Comparison of ENCODE assay signal across 8 cellular contexts in genomic region chr19:4967738-4968461, GRCh38. TPM values are rescaled to one million over a fixed set of nuclear protein-coding genes. Genes with fewer than 3 reads are reported as not detected.
DNase-seq lines count a peak whose midpoint lies in the region; ATAC-seq and TF ChIP-seq lines count a peak whose summit lies in the region.

No MANE protein-coding gene starts in this region.

- H3K4me3 ChIP-seq in SK-N-SH (ENCODE audit: low read depth in 2 of 2, low read length in 1 of 2) (peak overlapping the region; percentile 28 to 46), SJCRH30 (peak overlapping the region; percentile 17), fibroblast of villous mesenchyme (ENCODE audit: low read depth, low read length) (peak overlapping the region; percentile 55), stomach (peak overlapping the region; percentile 18 to 41 (median 26))

- WGBS in SK-N-SH (ENCODE audit: low lambda C conversion rate) = 83% methylated on average over 14 of the region's 16 CpGs
- 67 to 74% (median 68%) methylated on average over 16 of the region's 16 CpGs for WGBS in stomach, 5 donors

- H4K20me1 ChIP-seq in SK-N-SH (ENCODE audit: insufficient read depth) = peaks cover 33% of the 10 kb centered on the region

- no peaks in the 10 kb centered on the region for H3K9me2 ChIP-seq in SK-N-SH

- CTCF ChIA-PET in SK-N-SH (lab: Yijun Ruan, JAX) = interaction anchor here (0.6 to 6.1 kb wide), 5 partner anchors 16 to 164 kb away, joined by 3 to 62 read pairs (median 3); no protein-coding TSS in a partner anchor

- H3K4me1 ChIP-seq in SK-N-SH (ENCODE audit: control insufficient read depth in 1 of 2, insufficient read depth in 2 of 2, low read depth in 1 of 2, low read length in 1 of 2) = peaks cover 12 to 32% of the 10 kb centered on the region in 2 experiments; a peak in 3 of 4 replicates
- peaks cover 5% of the 10 kb centered on the region; the same call in 1 of the 2 replicates for H3K4me1 ChIP-seq in SJCRH30
- peaks cover 27 to 42% (median 40%) of the 10 kb centered on the region in 4 donors for H3K4me1 ChIP-seq in stomach

- H3K27ac ChIP-seq in SK-N-SH (ENCODE audit: low read depth in 2 of 2, low read length in 1 of 2) (peak overlapping the region in 1 of 2 experiments; percentile 71; a peak in 1 of 4 replicates), SJCRH30 (no peak overlapping the region), stomach (peak overlapping the region; percentile 8 to 74 (median 58))

- no peaks in the 10 kb centered on the region for H3K27me3 ChIP-seq in SK-N-SH (ENCODE audit: insufficient read depth)
- no peaks in the 10 kb centered on the region for H3K27me3 ChIP-seq in SJCRH30
- H3K27me3 ChIP-seq in stomach = no peaks in the 10 kb centered on the region

- no peak for TF ChIP-seq POLR2A in stomach (IDR thresholded peaks at IDR 0.05)

- no peak overlapping the region for H2AFZ ChIP-seq in SK-N-SH (ENCODE audit: low read depth)

- peak overlapping the region; percentile 30; the same call in 1 of the 2 replicates for H3K4me2 ChIP-seq in SK-N-SH

- H3K36me3 ChIP-seq in SK-N-SH (replicated peaks in 1 of 2; ENCODE audit: control insufficient read depth in 1 of 2, insufficient read depth in 2 of 2, low read length in 1 of 2) (peaks cover 0 to 3% of the 10 kb centered on the region in 2 experiments), SJCRH30 (peaks cover 22% of the 10 kb centered on the region), stomach (no peaks in the 10 kb centered on the region)

- DNase-seq in SK-N-SH (no peak), SJCRH30 (peak in 1 of 2 experiments; percentile 49), fibroblast of villous mesenchyme (ENCODE audit: low read depth) (peak; percentile 81), stomach (no peak), mesenteric fat pad (ENCODE audit: low spot score) (no peak), pons (ENCODE audit: low spot score) (no peak)

- H3K9me3 ChIP-seq in SK-N-SH (no peaks in the 10 kb centered on the region), SJCRH30 (replicated peaks) (no peaks in the 10 kb centered on the region), stomach (no peaks in the 10 kb centered on the region)

- no peak for TF ChIP-seq RAD21 in SK-N-SH (IDR thresholded peaks at IDR 0.05; ENCODE audit: low read length)

- peaks cover 37% of the 10 kb centered on the region for H3F3A ChIP-seq in SK-N-SH (replicated peaks; ENCODE audit: insufficient read depth)

- ATAC-seq in SK-N-SH treated with all-trans-retinoic acid at 6 μM for 48 hours (no peak), GM21526 (IDR thresholded peaks at IDR 0.05; ENCODE audit: low FRiP score, unreplicated experiment) (no peak)

- no peak overlapping the region for H3K9ac ChIP-seq in SK-N-SH

- TF ChIP-seq EP300 in SK-N-SH (IDR thresholded peaks at IDR 0.05; ENCODE audit: borderline replicate concordance in 1 of 2, low read depth in 1 of 2, low read length in 1 of 2) = no peak
- no peak for TF ChIP-seq EP300 in stomach (IDR thresholded peaks at IDR 0.05)

- POLR2A ChIA-PET in SK-N-SH (lab: Yijun Ruan, JAX) = interaction anchor here (0.5 to 1.2 kb wide), 4 partner anchors 25 to 753 kb away, joined by 3 to 5 read pairs (median 4); no protein-coding TSS in a partner anchor

- intact Hi-C loops in stomach (cut with DNase I; ENCODE audit: low total_unique reads) = no loop called here

- TF ChIP-seq CTCF in SK-N-SH (IDR thresholded peaks at IDR 0.05) = no peak
- TF ChIP-seq CTCF in fibroblast of villous mesenchyme (IDR thresholded peaks at IDR 0.05; ENCODE audit: insufficient read depth, low read depth, low read length) = no peak
- no peak for TF ChIP-seq CTCF in stomach (IDR thresholded peaks at IDR 0.05)

- H3K79me2 ChIP-seq in SK-N-SH (ENCODE audit: insufficient read depth) = peaks cover 36% of the 10 kb centered on the region

TF ChIP-seq in SK-N-SH, 30 proteins besides CTCF, POLR2A, EP300 and RAD21:
- no peak for TF ChIP-seq TAF1 (IDR thresholded peaks at IDR 0.05; ENCODE audit: borderline replicate concordance, low read depth, low read length)
- TF ChIP-seq POLR2AphosphoS5 (IDR thresholded peaks at IDR 0.05; ENCODE audit: low read depth, low read length) = no peak
- TF ChIP-seq FOXJ3 (CRISPR knock-in tag; IDR thresholded peaks at IDR 0.05) = no peak
- no peak for TF ChIP-seq IRF3 (IDR thresholded peaks at IDR 0.05; ENCODE audit: low read depth, low read length)
- TF ChIP-seq MAX (IDR thresholded peaks at IDR 0.05; ENCODE audit: low read depth) = no peak
- no peak for TF ChIP-seq EZH2phosphoT487 (IDR thresholded peaks at IDR 0.05; ENCODE audit: borderline replicate concordance, low read depth)
- no peak for TF ChIP-seq TCF12 (IDR thresholded peaks at IDR 0.05)
- no peak for TF ChIP-seq FOSL2 (IDR thresholded peaks at IDR 0.05; ENCODE audit: borderline replicate concordance, low read depth)
- TF ChIP-seq CHD2 (IDR thresholded peaks at IDR 0.05; ENCODE audit: low read length, partially characterized antibody) = no peak
- no peak for TF ChIP-seq GATA2 (CRISPR knock-in tag; IDR thresholded peaks at IDR 0.05)
- no peak for TF ChIP-seq RFX5 (IDR thresholded peaks at IDR 0.05; ENCODE audit: low read length)
- no peak for TF ChIP-seq JUND (IDR thresholded peaks at IDR 0.05)
- TF ChIP-seq NRF1 (IDR thresholded peaks at IDR 0.05; ENCODE audit: low read depth, low read length) = no peak
- no peak for TF ChIP-seq TEAD4 (IDR thresholded peaks at IDR 0.05; ENCODE audit: borderline replicate concordance, insufficient read depth)

TF ChIP-seq in SK-N-SH treated with all-trans-retinoic acid at 6 μM for 48 hours, 23 proteins besides CTCF, POLR2A, EP300 and RAD21 (continues in another document):
- TF ChIP-seq ZNF8 (CRISPR knock-in tag; IDR thresholded peaks at IDR 0.05) = no peak
- TF ChIP-seq GLIS3 (CRISPR knock-in tag; IDR thresholded peaks at IDR 0.05) = no peak
- no peak for TF ChIP-seq BACH2 (CRISPR knock-in tag; IDR thresholded peaks at IDR 0.05; ENCODE audit: borderline replicate concordance)
- no peak for TF ChIP-seq ZFP30 (CRISPR knock-in tag; IDR thresholded peaks at IDR 0.05)
- TF ChIP-seq PPARA (CRISPR knock-in tag; IDR thresholded peaks at IDR 0.05; ENCODE audit: borderline replicate concordance) = no peak
- no peak for TF ChIP-seq TCF4 (CRISPR knock-in tag; IDR thresholded peaks at IDR 0.05; ENCODE audit: borderline replicate concordance)
- TF ChIP-seq POU6F1 (CRISPR knock-in tag; IDR thresholded peaks at IDR 0.05; ENCODE audit: borderline replicate concordance, low read depth) = no peak
- TF ChIP-seq TSHZ2 (CRISPR knock-in tag; IDR thresholded peaks at IDR 0.05) = no peak
- TF ChIP-seq ZNF70 (CRISPR knock-in tag; IDR thresholded peaks at IDR 0.05) = no peak

RNA-seq across cellular contexts. Expression of gene KDM4B, which starts 1.0 kb away (rescaled TPM):
- 10.0 and 12.2 TPM in 2 replicates for polyA plus RNA-seq in SK-N-SH (2012; rRNA removed)
- 4.2 and 6.7 TPM in 2 replicates for polyA plus RNA-seq in SK-N-SH (2012; cell fraction: cytosol; rRNA removed)
- 32.4 and 32.9 TPM in 2 replicates for polyA plus RNA-seq in SK-N-SH (2012; cell fraction: nucleus; rRNA removed)
- 15.5 and 16.2 TPM in 2 replicates for total RNA-seq in SJCRH30 (2014; rRNA removed; shearing (Covaris generic))
- 17.7 TPM in 2 replicates for total RNA-seq in fibroblast of villous mesenchyme
- 100 to 1,000 TPM in 2 of 5 donors, 10 to 100 TPM in 3; 22.9 to 202 (median 59.1) TPM for total RNA-seq in stomach
- 10 to 100 TPM in 2 of 3 donors, 1 to 10 TPM in 1; 5.2 to 10.1 (median 10.0) TPM for polyA plus RNA-seq in stomach
- 46.1 TPM for total RNA-seq in mesenteric fat pad

RNA-seq across cellular contexts. Expression of gene UHRF1, which starts 58.6 kb away (rescaled TPM):
- polyA plus RNA-seq in SK-N-SH (2012; rRNA removed) (23.9 and 43.4 TPM in 2 replicates), stomach (1 to 10 TPM; 2.0 to 4.4 (median 3.8) TPM)
- polyA plus RNA-seq in SK-N-SH (2012; cell fraction: cytosol; rRNA removed) = 22.9 and 34.0 TPM in 2 replicates
- polyA plus RNA-seq in SK-N-SH (2012; cell fraction: nucleus; rRNA removed) = 57.4 and 61.6 TPM in 2 replicates
- total RNA-seq in SJCRH30 (2014; rRNA removed; shearing (Covaris generic)) = 228 and 230 TPM in 2 replicates
- total RNA-seq in fibroblast of villous mesenchyme (34.1 and 36.1 TPM in 2 replicates), stomach (10 to 100 TPM in 1 of 5 donors, 1 to 10 TPM in 2, under 1 TPM in 2; 0.58 to 20.5 (median 6.4) TPM), mesenteric fat pad (0.67 TPM)
